Comparison of ENCODE assay signal across 8 cellular contexts in the genomic region with DNA sequence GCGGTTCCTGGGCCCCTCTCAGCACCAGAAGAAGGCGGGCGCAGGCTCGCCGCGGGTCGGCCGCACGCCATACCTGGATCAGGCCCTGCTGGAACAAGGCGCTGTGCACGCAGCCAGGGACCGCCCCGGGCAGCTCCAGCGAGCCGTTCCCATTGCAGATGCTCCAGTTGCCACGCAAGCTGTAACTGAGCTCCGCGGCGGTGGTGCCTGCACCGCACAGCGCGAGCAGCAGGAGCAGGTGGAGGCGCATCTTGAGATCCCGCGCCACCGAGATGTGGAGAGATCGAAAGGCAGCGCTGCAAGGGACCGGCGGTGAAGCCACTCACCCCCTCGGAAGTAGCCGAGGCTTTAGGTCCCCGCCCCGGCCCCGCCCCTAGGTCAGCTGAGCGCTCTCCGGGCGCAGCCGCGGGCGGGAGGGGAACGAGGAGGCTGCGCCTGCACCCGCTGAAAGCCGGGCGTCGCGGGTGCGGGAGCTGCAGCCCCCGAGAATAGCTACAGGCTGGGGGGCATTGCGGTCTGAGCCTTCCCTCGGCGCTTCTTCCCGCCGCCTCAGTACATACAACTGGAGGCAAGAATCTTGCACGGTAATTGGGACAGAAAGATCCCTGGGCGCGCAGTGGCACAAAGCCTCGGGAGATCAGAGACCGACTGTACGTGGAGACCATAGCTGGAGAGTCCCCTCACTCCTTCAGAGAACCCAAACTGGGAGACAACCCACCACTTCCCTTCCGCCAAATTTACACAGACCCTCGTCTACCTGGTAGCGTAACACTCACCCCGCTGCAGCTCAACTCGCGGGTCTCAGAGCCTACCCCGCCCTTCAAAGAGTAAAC. TPM values are rescaled to one million over a fixed set of nuclear protein-coding genes. Genes with fewer than 3 reads are reported as not detected.
DNase-seq lines count a peak whose midpoint lies in the region; ATAC-seq, FAIRE-seq and TF ChIP-seq lines count a peak whose summit lies in the region.

MANBA (minus strand) TSS at position 324 of the 833 bp plus-strand sequence; CDS start at position 250, 74 bp downstream.

- TF ChIP-seq CTCF in astrocyte (IDR thresholded peaks at IDR 0.05; ENCODE audit: insufficient read depth, low read depth, low read length) (no peak), retinal pigment epithelial cell (conservative IDR thresholded peaks at IDR 0.05; ENCODE audit: low read depth, low read length) (peak; percentile 1)

- peaks cover 6% of the 10 kb centered on the region for H3K4me1 ChIP-seq in astrocyte (ENCODE audit: insufficient read depth, low read length)

- H3K4me3 Mint-ChIP-seq in T-helper 2 cell treated with Interferon-gamma antibody and Interleukin-4, amounts not matched to agents 5 μg/mL and 100 μg/mL, for 36 hours = peak within 1 kb of the TSS; percentile 94
- H3K4me3 Mint-ChIP-seq in astrocyte (ENCODE audit: unreplicated experiment) = peak within 1 kb of the TSS; percentile 99

- no peaks in the 10 kb centered on the region for H3K9me3 ChIP-seq in astrocyte (ENCODE audit: insufficient read depth, low read depth, low read length)

- H3K27ac ChIP-seq in astrocyte (ENCODE audit: low read depth, low read length) = peak within 1 kb of the TSS; percentile 54

- peaks cover 18% of the 10 kb centered on the region for H3K27me3 Mint-ChIP-seq in T-helper 2 cell treated with Interferon-gamma antibody and Interleukin-4, amounts not matched to agents 5 μg/mL and 100 μg/mL, for 36 hours (ENCODE audit: low read depth)
- no peaks in the 10 kb centered on the region for H3K27me3 Mint-ChIP-seq in astrocyte (ENCODE audit: low read depth, unreplicated experiment)

- peak within 1 kb of the TSS; percentile 99 for H2AFZ ChIP-seq in astrocyte (ENCODE audit: low read depth, low read length)

- peak within 1 kb of the TSS; percentile 100 for H3K4me2 ChIP-seq in astrocyte (ENCODE audit: low read length)

- peak within 1 kb of the TSS; percentile 88 for H3K27ac Mint-ChIP-seq in T-helper 2 cell treated with Interferon-gamma antibody and Interleukin-4, amounts not matched to agents 5 μg/mL and 100 μg/mL, for 36 hours
- H3K27ac Mint-ChIP-seq in astrocyte (ENCODE audit: unreplicated experiment) = peak within 1 kb of the TSS; percentile 88

- H3K79me2 ChIP-seq in astrocyte (ENCODE audit: insufficient read depth, low read length) = peaks cover 18% of the 10 kb centered on the region

- peak within 1 kb of the TSS; percentile 87 for H3K9ac ChIP-seq in astrocyte (ENCODE audit: low read length)

- no peaks in the 10 kb centered on the region for H3K9me3 Mint-ChIP-seq in T-helper 2 cell treated with Interferon-gamma antibody and Interleukin-4, amounts not matched to agents 5 μg/mL and 100 μg/mL, for 36 hours
- H3K9me3 Mint-ChIP-seq in astrocyte (ENCODE audit: unreplicated experiment) = no peaks in the 10 kb centered on the region

- H3K27me3 ChIP-seq in astrocyte (ENCODE audit: insufficient read depth, low read length) = no peaks in the 10 kb centered on the region

- H3K36me3 ChIP-seq in astrocyte (ENCODE audit: insufficient read depth, low read length) = no peaks in the 10 kb centered on the region

- H3K4me1 Mint-ChIP-seq in T-helper 2 cell treated with Interferon-gamma antibody and Interleukin-4, amounts not matched to agents 5 μg/mL and 100 μg/mL, for 36 hours (ENCODE audit: low read depth) = peaks cover 33% of the 10 kb centered on the region
- peaks cover 6% of the 10 kb centered on the region for H3K4me1 Mint-ChIP-seq in astrocyte (ENCODE audit: low read depth, unreplicated experiment)

- H3K4me3 ChIP-seq in astrocyte (ENCODE audit: insufficient read depth, low read depth, low read length) (peak within 1 kb of the TSS; percentile 92), retinal pigment epithelial cell (ENCODE audit: low read length) (peak within 1 kb of the TSS; percentile 87)

- ATAC-seq in GM18511 (IDR thresholded peaks at IDR 0.05; ENCODE audit: unreplicated experiment) (peak; percentile 92), HG02970 (IDR thresholded peaks at IDR 0.05; ENCODE audit: low FRiP score, unreplicated experiment) (peak; percentile 64)

- H3K36me3 Mint-ChIP-seq in T-helper 2 cell treated with Interferon-gamma antibody and Interleukin-4, amounts not matched to agents 5 μg/mL and 100 μg/mL, for 36 hours (ENCODE audit: low read depth) = peaks cover 14% of the 10 kb centered on the region
- H3K36me3 Mint-ChIP-seq in astrocyte (ENCODE audit: low read depth, unreplicated experiment) = peaks cover 1% of the 10 kb centered on the region

- H4K20me1 ChIP-seq in astrocyte (ENCODE audit: insufficient read depth, low read length) = peaks cover 6% of the 10 kb centered on the region

- DNase-seq in NCI-H187 (lab: John Stamatoyannopoulos, UW) = peak; percentile 50 to 66
- peak; percentile 80 for DNase-seq in T-helper 2 cell treated with Interferon-gamma antibody and Interleukin-4, amounts not matched to agents 5 μg/mL and 100 μg/mL, for 36 hours (ENCODE audit: low spot score)
- peak; percentile 57 for DNase-seq in astrocyte (ENCODE audit: low read depth)
- peak; percentile 77 to 84 for DNase-seq in hippocampal formation (lab: John Stamatoyannopoulos, UW)
- DNase-seq in retinal pigment epithelial cell (ENCODE audit: low read depth) = peak; percentile 23
- no peak for DNase-seq in cortex of kidney (lab: John Stamatoyannopoulos, UW)

- FAIRE-seq in astrocyte (lab: Jason Lieb, UNC) = no peak

RNA-seq across cellular contexts. Expression of gene MANBA, which starts in this region (rescaled TPM):
- total RNA-seq in astrocyte = 37.6 and 38.3 TPM in 2 replicates
